ENCODE assay signal across 1 cellular context in the genomic region with DNA sequence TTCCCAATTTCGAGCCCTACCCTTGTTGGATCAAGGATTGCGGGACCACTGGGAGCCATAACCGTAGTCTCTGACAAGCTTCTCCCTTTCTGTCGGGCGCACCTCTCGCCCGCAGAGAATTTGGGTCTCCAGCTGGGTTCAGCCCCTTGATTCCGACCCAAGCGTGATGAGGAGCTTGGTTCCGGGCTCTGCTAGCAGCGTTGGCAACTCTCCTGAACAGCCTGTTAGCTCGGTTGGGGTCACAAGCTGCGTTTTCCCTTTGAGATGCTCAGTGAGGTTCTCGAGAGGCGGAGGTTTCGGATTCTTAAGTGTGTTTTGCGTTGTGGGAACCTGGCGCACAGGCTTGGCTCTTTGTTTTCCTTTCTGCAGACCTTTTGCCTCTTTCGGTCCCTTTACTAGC.
TF ChIP-seq lines count a peak whose summit lies in the region.

No MANE protein-coding gene starts in this region.

TF ChIP-seq in H1, 55 proteins besides CTCF, POLR2A, EP300 and RAD21:
- TF ChIP-seq ZNF274 (IDR thresholded peaks at IDR 0.05; ENCODE audit: borderline replicate concordance, extremely low read depth, low read length) (no peak), TAF7 (optimal IDR thresholded peaks at IDR 0.05; ENCODE audit: borderline replicate concordance, low read depth, low read length) (no peak), HDAC2 (IDR thresholded peaks at IDR 0.05; ENCODE audit: borderline replicate concordance in 1 of 2, low read depth in 2 of 2, low read length in 2 of 2) (no peak), GABPA (IDR thresholded peaks at IDR 0.05; ENCODE audit: borderline replicate concordance, insufficient read depth, low read length) (no peak), JUN (IDR thresholded peaks at IDR 0.05; ENCODE audit: low read depth, low read length) (no peak), SRF (IDR thresholded peaks at IDR 0.05; ENCODE audit: low read depth, low read length) (no peak), BRCA1 (IDR thresholded peaks at IDR 0.05; ENCODE audit: low read depth, low read length) (no peak), RFX5 (IDR thresholded peaks at IDR 0.05; ENCODE audit: borderline replicate concordance, low read depth, low read length) (no peak), CEBPB (IDR thresholded peaks at IDR 0.05; ENCODE audit: low read depth, low read length) (no peak), NRF1 (IDR thresholded peaks at IDR 0.05; ENCODE audit: low read depth, low read length) (no peak), KDM5A (IDR thresholded peaks at IDR 0.05; ENCODE audit: low read length) (no peak), SIRT6 (IDR thresholded peaks at IDR 0.05; ENCODE audit: low read length) (no peak), RBBP5 (IDR thresholded peaks at IDR 0.05; ENCODE audit: borderline replicate concordance, low read depth, low read length) (no peak), POU5F1 (IDR thresholded peaks at IDR 0.05; ENCODE audit: low read depth, low read length) (no peak), CBX8 (IDR thresholded peaks at IDR 0.05; ENCODE audit: borderline replicate concordance, low read depth, low read length) (no peak), SP4 (IDR thresholded peaks at IDR 0.05; ENCODE audit: low read length) (no peak), TEAD4 (IDR thresholded peaks at IDR 0.05; ENCODE audit: low read depth, low read length) (no peak)
- TF ChIP-seq, protein P1, sequence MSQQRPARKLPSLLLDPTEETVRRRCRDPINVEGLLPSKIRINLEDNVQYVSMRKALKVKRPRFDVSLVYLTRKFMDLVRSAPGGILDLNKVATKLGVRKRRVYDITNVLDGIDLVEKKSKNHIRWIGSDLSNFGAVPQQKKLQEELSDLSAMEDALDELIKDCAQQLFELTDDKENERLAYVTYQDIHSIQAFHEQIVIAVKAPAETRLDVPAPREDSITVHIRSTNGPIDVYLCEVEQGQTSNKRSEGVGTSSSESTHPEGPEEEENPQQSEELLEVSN (IDR thresholded peaks at IDR 0.05) = no peak
- TF ChIP-seq, protein P2, sequence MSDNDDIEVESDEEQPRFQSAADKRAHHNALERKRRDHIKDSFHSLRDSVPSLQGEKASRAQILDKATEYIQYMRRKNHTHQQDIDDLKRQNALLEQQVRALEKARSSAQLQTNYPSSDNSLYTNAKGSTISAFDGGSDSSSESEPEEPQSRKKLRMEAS (IDR thresholded peaks at IDR 0.05) = no peak
